In the genomic region with DNA sequence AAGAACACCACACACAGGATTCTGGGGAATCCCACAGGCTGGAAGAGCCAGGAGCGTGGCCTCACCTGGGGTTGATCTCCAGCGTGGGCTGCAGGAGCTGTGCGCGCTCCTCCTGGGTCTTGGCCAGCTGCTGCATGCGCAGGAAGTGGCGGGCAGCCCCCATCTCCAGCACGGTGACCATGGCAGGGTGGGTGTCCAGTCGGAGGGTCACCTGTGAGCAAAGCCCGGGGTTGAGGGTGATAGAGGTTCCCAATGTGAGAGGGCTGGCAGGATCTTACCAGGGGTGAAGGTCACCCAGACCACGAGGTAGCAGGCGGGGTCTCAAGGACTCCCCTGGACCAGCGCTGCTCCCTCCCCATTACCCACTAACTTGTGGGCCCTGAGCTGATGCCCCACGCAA, we compare ENCODE assay signal across 22 cellular contexts.
"Had no signal": no experiment of that assay in that cellular context is flagged by ENCODE, and none has a peak within 500 bp of the region (broad histone marks: within the 10 kb centered on the region; RNA-seq: fewer than 3 reads in every experiment).

No MANE protein-coding gene starts in this region.

- ATAC-seq: gastroesophageal sphincter; left colon; natural killer cell; right lobe of liver; stimulated activated effector memory CD8-positive, alpha-beta T cell treated with anti-CD3 and anti-CD28 coated beads, Interleukin-12 subunit alpha, Interleukin-12 subunit beta, amount 100 ng/mL, for 72 hours; stimulated activated naive CD8-positive, alpha-beta T cell treated with anti-CD3 and anti-CD28 coated beads, Interleukin-15, amount 100 ng/mL, for 72 hours; upper lobe of right lung had no signal

- H3K4me1 Mint-ChIP-seq: neural crest cell had no signal

- H3K36me3 ChIP-seq: ovary had no signal

- FAIRE-seq: colon, kidney had no signal

- DNase-seq: dermis blood vessel endothelial cell; esophagus squamous epithelium; foreskin fibroblast; glutamatergic neuron; kidney; left colon; mammary epithelial cell; natural killer cell; stimulated activated CD4-positive, alpha-beta T cell treated with anti-CD3 and anti-CD28 coated beads, Interleukin-4, amount 100 ng/mL, for 1 hour; stimulated activated CD8-positive, alpha-beta memory T cell treated with anti-CD3 and anti-CD28 coated beads, Interleukin-4, amount 100 ng/mL, for 48 hours; stimulated activated naive CD8-positive, alpha-beta T cell treated with anti-CD3 and anti-CD28 coated beads, Interleukin-15, amount 100 ng/mL, for 72 hours; testis; upper lobe of right lung had no signal

- H3K4me3 ChIP-seq: esophagus squamous epithelium, gastroesophageal sphincter, ovary, right lobe of liver, testis, tibial nerve, upper lobe of right lung, vagina had no signal

- H3K27me3 ChIP-seq: esophagus squamous epithelium, gastroesophageal sphincter, ovary, right lobe of liver, testis, tibial nerve, upper lobe of right lung, vagina had no signal

- H3K4me1 ChIP-seq: esophagus squamous epithelium, gastroesophageal sphincter, right lobe of liver, testis, tibial nerve, upper lobe of right lung, vagina had no signal

- H3K4me3 Mint-ChIP-seq: natural killer cell; neural crest cell; stimulated activated effector memory CD8-positive, alpha-beta T cell treated with anti-CD3 and anti-CD28 coated beads, Interleukin-12 subunit alpha, Interleukin-12 subunit beta, amount 100 ng/mL, for 72 hours; stimulated activated naive CD8-positive, alpha-beta T cell treated with anti-CD3 and anti-CD28 coated beads, Interleukin-15, amount 100 ng/mL, for 72 hours had no signal

- H3K36me3 Mint-ChIP-seq: natural killer cell had no signal

- H3K9me3 Mint-ChIP-seq: natural killer cell; neural crest cell; stimulated activated effector memory CD8-positive, alpha-beta T cell treated with anti-CD3 and anti-CD28 coated beads, Interleukin-12 subunit alpha, Interleukin-12 subunit beta, amount 100 ng/mL, for 72 hours; stimulated activated naive CD8-positive, alpha-beta T cell treated with anti-CD3 and anti-CD28 coated beads, Interleukin-15, amount 100 ng/mL, for 72 hours had no signal

- H3K27me3 Mint-ChIP-seq: progenitor cell of endocrine pancreas; stimulated activated naive CD8-positive, alpha-beta T cell treated with anti-CD3 and anti-CD28 coated beads, Interleukin-15, amount 100 ng/mL, for 72 hours had no signal

- H3K27ac ChIP-seq: esophagus squamous epithelium, gastroesophageal sphincter, ovary, right lobe of liver, testis, tibial nerve, upper lobe of right lung, vagina had no signal

- H3K27ac Mint-ChIP-seq: progenitor cell of endocrine pancreas had no signal

- H3K9me3 ChIP-seq: esophagus squamous epithelium, gastroesophageal sphincter, ovary, right lobe of liver, testis, tibial nerve, upper lobe of right lung, vagina had no signal
